ENCODE assay signal across 13 cellular contexts in the genomic region with DNA sequence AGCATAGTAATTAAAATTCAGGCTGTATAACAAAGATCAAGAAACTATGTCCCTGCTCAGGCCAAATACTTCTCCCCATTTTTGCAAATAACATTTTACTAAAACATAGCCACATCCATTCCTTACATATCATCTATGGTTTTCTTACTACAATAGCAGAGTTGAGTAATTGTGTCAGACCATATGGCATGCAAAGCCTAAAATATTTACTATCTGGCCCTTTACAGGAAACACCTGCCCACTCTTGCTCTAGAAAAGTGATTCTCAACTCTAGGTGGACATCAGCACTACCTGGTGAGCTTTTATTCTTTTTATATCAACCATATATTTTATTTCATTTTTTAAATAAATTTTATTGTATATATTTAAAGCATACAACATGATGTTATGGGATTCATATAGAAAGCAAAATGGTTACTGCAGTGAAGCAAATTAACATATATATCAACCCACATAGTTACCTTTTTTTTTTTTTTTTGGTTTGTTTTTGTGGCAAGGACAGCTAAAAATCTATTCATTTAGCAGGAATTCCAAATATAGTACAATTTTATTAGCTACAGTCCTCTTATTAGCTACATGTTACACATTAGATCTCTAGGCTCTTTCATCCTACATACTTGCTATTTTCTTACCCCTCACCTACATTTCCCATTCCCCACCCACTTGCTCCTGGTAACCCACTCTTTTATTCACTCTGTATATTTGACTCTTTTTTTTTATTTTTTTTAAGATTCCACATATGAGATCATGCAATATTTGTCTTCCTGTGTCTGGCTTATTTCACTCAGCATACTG. TPM values are rescaled to one million over a fixed set of nuclear protein-coding genes. Genes with fewer than 3 reads are reported as not detected.
DNase-seq lines count a peak whose midpoint lies in the region; ATAC-seq and TF ChIP-seq lines count a peak whose summit lies in the region.
"Had no signal": no experiment of that assay in that cellular context is flagged by ENCODE, and none has a peak within 500 bp of the region (broad histone marks: within the 10 kb centered on the region; RNA-seq: fewer than 3 reads in every experiment).

No MANE protein-coding gene starts in this region.

- intact Hi-C loops in transverse colon (cut with DNase I; ENCODE audit: low total_unique reads): no loop called here

- no peaks in the 10 kb centered on the region for H3K9me2 ChIP-seq in Karpas-422 (replicated peaks; ENCODE audit: insufficient read depth, low read length)

- H3K27ac Mint-ChIP-seq in stimulated activated naive CD8-positive, alpha-beta T cell treated with anti-CD3 and anti-CD28 coated beads, Interleukin-15, Interleukin-2, amounts not matched to agents 100 ng/mL and 50 ng/mL, for 24 hours: peak overlapping the region; percentile 7
- H3K27ac Mint-ChIP-seq in activated naive CD8-positive, alpha-beta T cell: peak overlapping the region; percentile 47
- H3K27ac Mint-ChIP-seq: endodermal cell had no signal

- no peak overlapping the region for H2AFZ ChIP-seq in Karpas-422 (ENCODE audit: low read length)

- in situ Hi-C loops in transverse colon (cut with MboI; ENCODE audit: low pct_ligation_motif_present in 1 of 4, low pct_unique_long_range_greater_than_20kb in 1 of 4, low sequenced_read_pairs in 3 of 4): no loop called here

- H3K9me3 ChIP-seq in transverse colon (no peaks in the 10 kb centered on the region), Karpas-422 (ENCODE audit: low read length) (peaks cover 5% of the 10 kb centered on the region; the same call in 1 of the 2 replicates)
- H3K9me3 ChIP-seq: sigmoid colon had no signal

- no peaks in the 10 kb centered on the region for H3K9me3 Mint-ChIP-seq in stimulated activated naive CD8-positive, alpha-beta T cell treated with anti-CD3 and anti-CD28 coated beads, Interleukin-15, Interleukin-2, amounts not matched to agents 100 ng/mL and 50 ng/mL, for 24 hours
- H3K9me3 Mint-ChIP-seq in activated naive CD8-positive, alpha-beta T cell (ENCODE audit: low read depth): no peaks in the 10 kb centered on the region

- H3K4me2 ChIP-seq in Karpas-422 (ENCODE audit: low read depth, low read length, poor library complexity, severe bottlenecking): no peak overlapping the region

- peaks cover 21% of the 10 kb centered on the region for H3K36me3 Mint-ChIP-seq in stimulated activated naive CD8-positive, alpha-beta T cell treated with anti-CD3 and anti-CD28 coated beads, Interleukin-15, Interleukin-2, amounts not matched to agents 100 ng/mL and 50 ng/mL, for 24 hours (ENCODE audit: low read depth)
- H3K36me3 Mint-ChIP-seq in activated naive CD8-positive, alpha-beta T cell: peaks cover 16% of the 10 kb centered on the region

- H3K79me2 ChIP-seq in Karpas-422 (ENCODE audit: low read length): peaks cover 99% of the 10 kb centered on the region

- H3K27me3 ChIP-seq in transverse colon (no peaks in the 10 kb centered on the region), Karpas-422 (ENCODE audit: low read length) (no peaks in the 10 kb centered on the region)
- H3K27me3 ChIP-seq: sigmoid colon had no signal

- no peaks in the 10 kb centered on the region for H3K36me3 ChIP-seq in transverse colon
- peaks cover 12% of the 10 kb centered on the region; the same call in 1 of the 2 replicates for H3K36me3 ChIP-seq in Karpas-422 (ENCODE audit: insufficient read depth, low read length)
- H3K36me3 ChIP-seq: sigmoid colon had no signal

- ATAC-seq in stimulated activated naive CD8-positive, alpha-beta T cell treated with anti-CD3 and anti-CD28 coated beads, Interleukin-15, Interleukin-2, amounts not matched to agents 100 U/mL and 50 U/mL, for 24 hours: no peak
- ATAC-seq in HG03432 (IDR thresholded peaks at IDR 0.05; ENCODE audit: unreplicated experiment) (peak; percentile 53), HG03095 (IDR thresholded peaks at IDR 0.05; ENCODE audit: unreplicated experiment) (no peak)

- H3K4me3 ChIP-seq in transverse colon (no peak overlapping the region), Karpas-422 (ENCODE audit: low read length) (no peak overlapping the region)
- H3K4me3 ChIP-seq: sigmoid colon had no signal

- H3K4me1 Mint-ChIP-seq in stimulated activated naive CD8-positive, alpha-beta T cell treated with anti-CD3 and anti-CD28 coated beads, Interleukin-15, Interleukin-2, amounts not matched to agents 100 ng/mL and 50 ng/mL, for 24 hours (ENCODE audit: low read depth): peaks cover 82% of the 10 kb centered on the region
- H3K4me1 Mint-ChIP-seq in activated naive CD8-positive, alpha-beta T cell (ENCODE audit: low read depth): peaks cover 82% of the 10 kb centered on the region

- H3K4me3 Mint-ChIP-seq in stimulated activated naive CD8-positive, alpha-beta T cell treated with anti-CD3 and anti-CD28 coated beads, Interleukin-15, Interleukin-2, amounts not matched to agents 100 ng/mL and 50 ng/mL, for 24 hours: no peak overlapping the region
- peak overlapping the region; percentile 19 for H3K4me3 Mint-ChIP-seq in activated naive CD8-positive, alpha-beta T cell
- H3K4me3 Mint-ChIP-seq: endodermal cell had no signal

- TF ChIP-seq EP300 in transverse colon (IDR thresholded peaks at IDR 0.05; ENCODE audit: low read depth): no peak

- TF ChIP-seq POLR2A in transverse colon (IDR thresholded peaks at IDR 0.05): no peak

- H3K27ac ChIP-seq in transverse colon: no peak overlapping the region
- no peak overlapping the region for H3K27ac ChIP-seq in Karpas-422 (ENCODE audit: low read length)
- H3K27ac ChIP-seq: C4-2B, sigmoid colon had no signal

- TF ChIP-seq CTCF in transverse colon (IDR thresholded peaks at IDR 0.05): no peak

- peaks cover 3 to 37% (median 14%) of the 10 kb centered on the region in 4 donors for H3K4me1 ChIP-seq in transverse colon
- peaks cover 8% of the 10 kb centered on the region for H3K4me1 ChIP-seq in Karpas-422 (ENCODE audit: low read length)

- DNase-seq in stimulated activated naive CD8-positive, alpha-beta T cell treated with anti-CD3 and anti-CD28 coated beads, Interleukin-15, Interleukin-2, amounts not matched to agents 100 U/mL and 50 U/mL, for 24 hours: no peak
- no peak for DNase-seq in transverse colon
- DNase-seq in NCI-H524 treated with DMSO at 0.1 percent for 48 hours (lab: John Stamatoyannopoulos, UW): no peak
- no peak for DNase-seq in Karpas-422
- DNase-seq: endodermal cell, NCI-H446 treated with DMSO at 0.1 percent for 48 hours, Right ventricle myocardium superior, sigmoid colon had no signal

- no peaks in the 10 kb centered on the region for H4K20me1 ChIP-seq in Karpas-422 (ENCODE audit: insufficient read depth, low read depth, low read length)

- H3K27me3 Mint-ChIP-seq in stimulated activated naive CD8-positive, alpha-beta T cell treated with anti-CD3 and anti-CD28 coated beads, Interleukin-15, Interleukin-2, amounts not matched to agents 100 ng/mL and 50 ng/mL, for 24 hours: no peaks in the 10 kb centered on the region
- H3K27me3 Mint-ChIP-seq in activated naive CD8-positive, alpha-beta T cell: no peaks in the 10 kb centered on the region

- H3K9ac ChIP-seq in Karpas-422 (ENCODE audit: low read length): no peak overlapping the region

RNA-seq across cellular contexts. Expression of a gene that starts 19.6 kb away (rescaled TPM):
- total RNA-seq in transverse colon: 10 to 100 TPM; 29.9 to 54.5 (median 47.8) TPM
- 46.0 and 79.8 TPM in 2 replicates for total RNA-seq in Karpas-422 (2014; rRNA removed; shearing (Covaris generic); ENCODE audit: low replicate concordance)
